In the genomic region with DNA sequence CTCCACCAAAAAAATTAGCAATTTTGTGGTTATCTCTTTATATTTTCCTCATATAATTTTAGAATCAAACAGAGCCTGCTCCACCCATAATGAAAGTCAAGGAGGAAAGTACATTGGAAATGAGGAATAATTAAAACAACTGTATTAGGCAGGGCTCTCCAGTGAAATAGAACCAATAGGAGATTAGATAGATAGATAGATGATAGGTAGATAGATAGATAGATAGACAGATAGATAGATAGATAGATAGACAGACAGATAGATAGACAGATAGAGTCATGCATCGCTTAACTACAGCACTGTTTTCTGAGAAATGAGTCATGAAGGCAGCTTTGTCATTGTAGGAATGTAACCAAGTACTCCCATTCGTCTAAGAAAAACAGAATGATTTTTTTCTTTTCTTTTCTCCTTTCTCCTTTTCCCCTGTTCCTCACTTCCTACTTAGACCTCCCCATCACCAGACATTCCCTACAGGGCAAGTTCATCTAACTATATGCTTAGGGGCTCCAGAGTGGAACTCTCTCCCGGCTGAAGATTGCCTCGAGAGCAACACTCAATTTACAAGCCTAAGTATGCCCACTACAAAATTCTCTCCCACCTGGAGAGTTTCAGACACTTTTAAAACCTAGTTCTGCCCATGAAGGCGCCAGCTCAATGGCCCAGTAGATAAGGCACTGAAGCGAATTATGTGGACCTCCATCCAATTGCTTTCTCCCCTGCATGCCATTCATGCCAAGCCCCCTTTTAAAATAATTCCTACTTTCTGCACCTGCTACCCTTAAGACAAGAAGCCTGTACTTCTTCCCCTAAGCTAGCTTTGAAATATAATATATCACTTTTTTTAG, we compare ENCODE assay signal across 18 cellular contexts. TPM values are rescaled to one million over a fixed set of nuclear protein-coding genes. Genes with fewer than 3 reads are reported as not detected.
DNase-seq lines count a peak whose midpoint lies in the region; ATAC-seq, FAIRE-seq and TF ChIP-seq lines count a peak whose summit lies in the region.
"Had no signal": no experiment of that assay in that cellular context is flagged by ENCODE, and none has a peak within 500 bp of the region (broad histone marks: within the 10 kb centered on the region; RNA-seq: fewer than 3 reads in every experiment).

No MANE protein-coding gene starts in this region.

- FAIRE-seq in H54 (lab: Jason Lieb, UNC): no peak

- H3K36me3 Mint-ChIP-seq in stimulated activated effector memory CD8-positive, alpha-beta T cell treated with anti-CD3 and anti-CD28 coated beads, Interleukin-12 subunit alpha, Interleukin-12 subunit beta, amount 100 ng/mL, for 72 hours: no peaks in the 10 kb centered on the region
- H3K36me3 Mint-ChIP-seq in naive thymus-derived CD8-positive, alpha-beta T cell: peaks cover 0 to 7% (median 0%) of the 10 kb centered on the region in 3 donors

- no peak for TF ChIP-seq POLR2A in H54 (IDR thresholded peaks at IDR 0.05; ENCODE audit: low read depth, low read length)

- no peak for TF ChIP-seq CTCF in fibroblast of pulmonary artery (IDR thresholded peaks at IDR 0.05; ENCODE audit: low read length, missing control alignments)

- peak overlapping the region; percentile 45 for H3K27ac Mint-ChIP-seq in stimulated activated effector memory CD8-positive, alpha-beta T cell treated with anti-CD3 and anti-CD28 coated beads, Interleukin-12 subunit alpha, Interleukin-12 subunit beta, amount 100 ng/mL, for 72 hours
- peak overlapping the region in 1 of 10 donors; percentile 9 for H3K27ac Mint-ChIP-seq in naive thymus-derived CD8-positive, alpha-beta T cell
- H3K27ac Mint-ChIP-seq: activated T-helper 1 cell treated with anti-CD3 and anti-CD28 coated beads, Interleukin-12 subunit alpha, Interleukin-12 subunit beta, Interleukin-2, Interleukin-4 antibody, amounts not matched to agents 30 ng/mL and 10 ng/mL and 1 ng/mL, durations not matched to agents 14 hours and 24 hours and 36 hours had no signal

- H3K9me3 Mint-ChIP-seq in stimulated activated effector memory CD8-positive, alpha-beta T cell treated with anti-CD3 and anti-CD28 coated beads, Interleukin-12 subunit alpha, Interleukin-12 subunit beta, amount 100 ng/mL, for 72 hours: peaks cover 7% of the 10 kb centered on the region
- H3K9me3 Mint-ChIP-seq in naive thymus-derived CD8-positive, alpha-beta T cell: peaks cover 0 to 9% (median 3%) of the 10 kb centered on the region in 9 donors

- H3K27me3 Mint-ChIP-seq in naive thymus-derived CD8-positive, alpha-beta T cell: no peaks in the 10 kb centered on the region

- peaks cover 11% of the 10 kb centered on the region for H3K4me1 Mint-ChIP-seq in stimulated activated effector memory CD8-positive, alpha-beta T cell treated with anti-CD3 and anti-CD28 coated beads, Interleukin-12 subunit alpha, Interleukin-12 subunit beta, amount 100 ng/mL, for 72 hours
- peaks cover 0 to 1% (median 0%) of the 10 kb centered on the region in 4 donors for H3K4me1 Mint-ChIP-seq in naive thymus-derived CD8-positive, alpha-beta T cell

- DNase-seq in H54 (ENCODE audit: insufficient read length, low spot score) (peak; percentile 4), amniotic epithelial cell (ENCODE audit: low read depth) (peak; percentile 47), fibroblast of pulmonary artery (ENCODE audit: low read depth) (peak; percentile 35)
- DNase-seq in stimulated activated effector memory CD8-positive, alpha-beta T cell treated with anti-CD3 and anti-CD28 coated beads, Interleukin-12 subunit alpha, Interleukin-12 subunit beta, amount 100 ng/mL, for 72 hours (ENCODE audit: low spot score in 2 of 2): no peak
- DNase-seq in activated CD4-positive, CD25-positive, alpha-beta regulatory T cell treated with anti-CD3 and anti-CD28 coated beads, Interleukin-2, amount 50 U/mL, for 72 hours: no peak
- no peak for DNase-seq in naive thymus-derived CD8-positive, alpha-beta T cell
- DNase-seq: activated CD8-positive, alpha-beta memory T cell treated with anti-CD3 and anti-CD28 coated beads for 24 hours; amniotic stem cell; colonic mucosa; DND-41; left cardiac atrium; NCI-H2171; RPMI8226; stimulated activated CD4-positive, alpha-beta T cell treated with anti-CD3 and anti-CD28 coated beads, Interleukin-4, amount 100 ng/mL, for 24 hours; transverse colon had no signal

- ATAC-seq in stimulated activated effector memory CD8-positive, alpha-beta T cell treated with anti-CD3 and anti-CD28 coated beads, Interleukin-12 subunit alpha, Interleukin-12 subunit beta, amount 100 ng/mL, for 72 hours: peak; percentile 67
- ATAC-seq in naive thymus-derived CD8-positive, alpha-beta T cell: no peak
- ATAC-seq in GM21515 (IDR thresholded peaks at IDR 0.05; ENCODE audit: unreplicated experiment): no peak
- ATAC-seq: left cardiac atrium had no signal

- POLR2A ChIA-PET in naive thymus-derived CD8-positive, alpha-beta T cell (lab: Charles Lee): no interaction called here

- H3K4me3 ChIP-seq in fibroblast of pulmonary artery (replicated peaks; ENCODE audit: low read depth, low read length): no peak overlapping the region
- H3K4me3 ChIP-seq: colonic mucosa, hepatocyte, transverse colon had no signal

- no peak overlapping the region for H3K4me3 Mint-ChIP-seq in stimulated activated effector memory CD8-positive, alpha-beta T cell treated with anti-CD3 and anti-CD28 coated beads, Interleukin-12 subunit alpha, Interleukin-12 subunit beta, amount 100 ng/mL, for 72 hours
- H3K4me3 Mint-ChIP-seq in naive thymus-derived CD8-positive, alpha-beta T cell: no peak overlapping the region
- H3K4me3 Mint-ChIP-seq: activated T-helper 1 cell treated with anti-CD3 and anti-CD28 coated beads, Interleukin-12 subunit alpha, Interleukin-12 subunit beta, Interleukin-2, Interleukin-4 antibody, amounts not matched to agents 30 ng/mL and 10 ng/mL and 1 ng/mL, durations not matched to agents 14 hours and 24 hours and 36 hours had no signal

RNA-seq across cellular contexts. Expression of gene LIPC, which starts 53.3 kb away (rescaled TPM):
- 1 to 10 TPM; 4.2 to 4.4 TPM for total RNA-seq in naive thymus-derived CD8-positive, alpha-beta T cell
- polyA plus RNA-seq in naive thymus-derived CD8-positive, alpha-beta T cell: 1 to 10 TPM in 1 of 3 donors, under 1 TPM in 2; 0.64 to 2.9 (median 0.69) TPM

Comparison
In these comparisons a context has a peak if more than half of its experiments do, and no peak if none do; other contexts are left out.
1. DNase-seq: peak in H54 (single experiment), amniotic epithelial cell (single experiment) and fibroblast of pulmonary artery (single experiment); none in stimulated activated effector memory CD8-positive, alpha-beta T cell treated with anti-CD3 and anti-CD28 coated beads, Interleukin-12 subunit alpha, Interleukin-12 subunit beta, amount 100 ng/mL, for 72 hours (0 of 2), activated CD4-positive, CD25-positive, alpha-beta regulatory T cell treated with anti-CD3 and anti-CD28 coated beads, Interleukin-2, amount 50 U/mL, for 72 hours (single experiment) and naive thymus-derived CD8-positive, alpha-beta T cell (0 of 10).